ENCODE assay signal across 9 cellular contexts in genomic region chr12:48165089-48166031, GRCh38. TPM values are rescaled to one million over a fixed set of nuclear protein-coding genes. Genes with fewer than 3 reads are reported as not detected.
A peak's percentile ranks its signal among the peaks of the same experiment; 100 is the strongest.
DNase-seq lines count a peak whose midpoint lies in the region; ATAC-seq and TF ChIP-seq lines count a peak whose summit lies in the region.
"Had no signal": no experiment of that assay in that cellular context is flagged by ENCODE, and none has a peak within 500 bp of the region (broad histone marks: within the 10 kb centered on the region; RNA-seq: fewer than 3 reads in every experiment).

No MANE protein-coding gene starts in this region.

- no peak overlapping the region for H3K4me3 Mint-ChIP-seq in activated T-cell treated with anti-CD3 and anti-CD28 coated beads, Interleukin-2, amount 50 U/mL, for 4 hours

- peak; percentile 73 to 77 for ATAC-seq in activated T-cell treated with anti-CD3 and anti-CD28 coated beads, Interleukin-2, amount 50 U/mL, for 4 hours
- no peak for ATAC-seq in GM18861 (IDR thresholded peaks at IDR 0.05; ENCODE audit: unreplicated experiment)
- ATAC-seq in HG02759 (IDR thresholded peaks at IDR 0.05; ENCODE audit: unreplicated experiment), result no peak

- no peak overlapping the region for H3K4me3 ChIP-seq in HEK293 (ENCODE audit: low read depth, low read length)
- H3K4me3 ChIP-seq in fibroblast of villous mesenchyme (ENCODE audit: low read depth, low read length), result no peak overlapping the region

- no peaks in the 10 kb centered on the region for H3K36me3 ChIP-seq in HEK293 (ENCODE audit: control insufficient read depth in 2 of 2, insufficient read depth in 1 of 2, low read length in 2 of 2)

- CTCF ChIA-PET in HEK293 (lab: Yijun Ruan, JAX), result interaction anchor here (0.6 to 3.8 kb wide), 40 partner anchors 8 to 503 kb away, joined by 3 to 19 read pairs (median 4); partner anchors contain the start of genes ASB8, CCDC184 and TMEM106C

- peak; percentile 48 for DNase-seq in DMS153 treated with DMSO at 0.1 percent for 48 hours (lab: John Stamatoyannopoulos, UW; ENCODE audit: unreplicated experiment)
- DNase-seq in NCI-H510A treated with DMSO at 0.1 percent for 48 hours (lab: John Stamatoyannopoulos, UW), result peak; percentile 40
- peak; percentile 35 for DNase-seq in activated T-cell treated with anti-CD3 and anti-CD28 coated beads, Interleukin-2, amount 50 U/mL, for 4 hours
- peak; percentile 72 for DNase-seq in fibroblast of villous mesenchyme (ENCODE audit: low read depth)
- DNase-seq in pons (ENCODE audit: low spot score), result peak; percentile 71

- H3K27ac ChIP-seq in HEK293 (ENCODE audit: extremely low read depth, low read depth, low read length), result no peak overlapping the region

- H3K9me3 ChIP-seq in HEK293 (ENCODE audit: control insufficient read depth, insufficient read depth, low read depth, low read length), result no peaks in the 10 kb centered on the region

- no peaks in the 10 kb centered on the region for H3K36me3 Mint-ChIP-seq in activated T-cell treated with anti-CD3 and anti-CD28 coated beads, Interleukin-2, amount 50 U/mL, for 4 hours (ENCODE audit: insufficient read depth)

- POLR2A ChIA-PET in HEK293 (lab: Yijun Ruan, JAX), result no interaction called here

- H3K4me1 Mint-ChIP-seq in activated T-cell treated with anti-CD3 and anti-CD28 coated beads, Interleukin-2, amount 50 U/mL, for 4 hours (ENCODE audit: low read depth), result no peaks in the 10 kb centered on the region

- peaks cover 8% of the 10 kb centered on the region for H3K27me3 Mint-ChIP-seq in activated T-cell treated with anti-CD3 and anti-CD28 coated beads, Interleukin-2, amount 50 U/mL, for 4 hours (ENCODE audit: low read depth)

- H3K9me3 Mint-ChIP-seq in activated T-cell treated with anti-CD3 and anti-CD28 coated beads, Interleukin-2, amount 50 U/mL, for 4 hours, result no peaks in the 10 kb centered on the region

- TF ChIP-seq CTCF in HEK293 (tag by site-specific recombination; IDR thresholded peaks at IDR 0.05), result peak; percentile 31; the same call in 1 of the 2 replicates
- TF ChIP-seq CTCF in fibroblast of villous mesenchyme (IDR thresholded peaks at IDR 0.05; ENCODE audit: insufficient read depth, low read depth, low read length), result peak; percentile 92

- no peaks in the 10 kb centered on the region for H3K4me1 ChIP-seq in HEK293 (ENCODE audit: control insufficient read depth, insufficient read depth, low read length)

TF ChIP-seq in HEK293, 187 proteins besides CTCF, POLR2A, EP300 and RAD21:
- TF ChIP-seq ZBTB10 (tag by site-specific recombination; IDR thresholded peaks at IDR 0.05), result no peak
- no peak for TF ChIP-seq ZNF112 (tag by site-specific recombination; IDR thresholded peaks at IDR 0.05)
- TF ChIP-seq ZNF654 (tag by site-specific recombination; IDR thresholded peaks at IDR 0.05; ENCODE audit: low read depth), result peak; percentile 78
- TF ChIP-seq ZNF785 (tag by site-specific recombination; IDR thresholded peaks at IDR 0.05), result no peak
- TF ChIP-seq ZBTB6 (tag by site-specific recombination; IDR thresholded peaks at IDR 0.05), result no peak
- TF ChIP-seq ZSCAN30 (tag by site-specific recombination; IDR thresholded peaks at IDR 0.05), result no peak
- no peak for TF ChIP-seq ZSCAN16 (tag by site-specific recombination; IDR thresholded peaks at IDR 0.05)
- peak; percentile 80 for TF ChIP-seq ZBTB17 (tag by site-specific recombination; IDR thresholded peaks at IDR 0.05)
- TF ChIP-seq ZEB2 (tag by site-specific recombination; IDR thresholded peaks at IDR 0.05), result 0 out of 2 replicates have a peak, but pooled peaks have one; percentile 26
- TF ChIP-seq ZNF660 (tag by site-specific recombination; IDR thresholded peaks at IDR 0.05), result no peak
- TF ChIP-seq ZBTB1 (tag by site-specific recombination; IDR thresholded peaks at IDR 0.05), result no peak
- TF ChIP-seq ZNF555 (tag by site-specific recombination; conservative IDR thresholded peaks at IDR 0.05), result no peak
- TF ChIP-seq ZNF664 (tag by site-specific recombination; IDR thresholded peaks at IDR 0.05), result no peak

RNA-seq across cellular contexts. Expression of gene ASB8, which starts 8.0 kb away (rescaled TPM):
- 10 to 100 TPM; 28.2 to 34.4 (median 32.8) TPM for total RNA-seq in activated T-cell treated with anti-CD3 and anti-CD28 coated beads, Interleukin-2, amount 50 U/mL, for 4 hours
- 23.7 and 27.4 TPM in 2 replicates for total RNA-seq in fibroblast of villous mesenchyme

RNA-seq across cellular contexts. Expression of gene CCDC184, which starts 18.1 kb away (rescaled TPM):
- total RNA-seq in activated T-cell treated with anti-CD3 and anti-CD28 coated beads, Interleukin-2, amount 50 U/mL, for 4 hours, result under 1 TPM; 0.22 to 0.61 (median 0.34) TPM
- total RNA-seq in fibroblast of villous mesenchyme, result 0.32 and 0.43 TPM in 2 replicates

RNA-seq across cellular contexts. Expression of gene OR10AD1, which starts 37.7 kb away (rescaled TPM):
- not detected for total RNA-seq in activated T-cell treated with anti-CD3 and anti-CD28 coated beads, Interleukin-2, amount 50 U/mL, for 4 hours
- total RNA-seq in fibroblast of villous mesenchyme, result not detected in 2 replicates
- total RNA-seq: activated CD8-positive, alpha-beta memory T cell treated with anti-CD3 and anti-CD28 coated beads for 36 hours had no signal

RNA-seq across cellular contexts. Expression of gene PFKM, which starts 46.2 kb away (rescaled TPM):
- total RNA-seq in activated T-cell treated with anti-CD3 and anti-CD28 coated beads, Interleukin-2, amount 50 U/mL, for 4 hours, result 10 to 100 TPM; 66.0 to 79.0 (median 70.7) TPM
- total RNA-seq in fibroblast of villous mesenchyme, result 54.4 and 83.8 TPM in 2 replicates

RNA-seq across cellular contexts. Expression of gene SENP1, which starts 59.5 kb away (rescaled TPM):
- 10 to 100 TPM; 44.3 to 54.0 (median 46.5) TPM for total RNA-seq in activated T-cell treated with anti-CD3 and anti-CD28 coated beads, Interleukin-2, amount 50 U/mL, for 4 hours
- 28.3 and 35.8 TPM in 2 replicates for total RNA-seq in fibroblast of villous mesenchyme

Comparison
In these comparisons a context has a peak if more than half of its experiments do, and no peak if none do; other contexts are left out.
1. ATAC-seq: peak in activated T-cell treated with anti-CD3 and anti-CD28 coated beads, Interleukin-2, amount 50 U/mL, for 4 hours (2 of 2); none in GM18861 (single experiment) and HG02759 (single experiment).
2. Peak in every context shown above with its lines, with median percentiles within 50 percentile points of each other: DNase-seq.